ENCODE assay signal across 14 cellular contexts in the genomic region with DNA sequence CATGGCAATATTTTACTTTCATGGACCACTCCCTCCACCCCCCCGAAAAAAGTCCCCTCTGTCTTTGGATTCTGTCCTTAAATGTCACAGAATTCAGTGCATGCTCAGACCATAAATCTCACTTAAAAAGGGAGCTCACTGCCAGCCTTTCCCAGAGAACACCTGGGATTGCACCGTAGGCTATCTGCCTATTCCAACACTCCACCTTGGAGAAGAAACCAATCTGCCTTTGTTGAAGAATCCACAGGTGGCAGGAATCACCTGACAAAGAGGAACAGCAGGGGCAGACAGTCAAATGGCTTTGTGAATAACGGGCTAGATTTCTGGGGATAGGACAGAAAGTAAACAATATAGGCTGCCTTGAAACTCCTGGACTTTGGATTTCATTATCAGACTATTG.
DNase-seq lines count a peak whose midpoint lies in the region; ATAC-seq lines count a peak whose summit lies in the region.
"Had no signal": no experiment of that assay in that cellular context is flagged by ENCODE, and none has a peak within 500 bp of the region (broad histone marks: within the 10 kb centered on the region; RNA-seq: fewer than 3 reads in every experiment).

No MANE protein-coding gene starts in this region.

- H3K4me3 ChIP-seq in right cardiac atrium (ENCODE audit: low read length): no peak overlapping the region
- H3K4me3 ChIP-seq: BLaER1 treated with 17β-estradiol and CSF1 and Interleukin-3, amounts not matched to agents 10 nM and 100 nM; Peyer's patch had no signal

- no peaks in the 10 kb centered on the region for H3K27me3 ChIP-seq in right cardiac atrium (ENCODE audit: control insufficient read depth, insufficient read depth)
- H3K27me3 ChIP-seq: BLaER1 treated with 17β-estradiol and CSF1 and Interleukin-3, amounts not matched to agents 10 nM and 100 nM; Peyer's patch had no signal

- no peak for ATAC-seq in right cardiac atrium
- ATAC-seq in HG02642 (IDR thresholded peaks at IDR 0.05; ENCODE audit: poor library complexity, unreplicated experiment): no peak

- no peaks in the 10 kb centered on the region for H3K9me3 ChIP-seq in right cardiac atrium (ENCODE audit: control insufficient read depth, low read length)
- H3K9me3 ChIP-seq: BLaER1 treated with 17β-estradiol and CSF1 and Interleukin-3, amounts not matched to agents 10 nM and 100 nM; Peyer's patch had no signal

- H3K27ac ChIP-seq in right cardiac atrium (ENCODE audit: low read length): no peak overlapping the region
- H3K27ac ChIP-seq: BLaER1 treated with 17β-estradiol and CSF1 and Interleukin-3, amounts not matched to agents 10 nM and 100 nM; Peyer's patch had no signal

- intact Hi-C loops in right cardiac atrium (cut with DNase I): no loop called here

- DNase-seq in NCI-H146 (lab: John Stamatoyannopoulos, UW): peak; percentile 37
- DNase-seq in NCI-H146 treated with DMSO at 0.1 percent for 48 hours (lab: John Stamatoyannopoulos, UW; ENCODE audit: unreplicated experiment): no peak
- DNase-seq in NCI-H1417 treated with DMSO at 0.1 percent for 48 hours (lab: John Stamatoyannopoulos, UW): peak; percentile 66
- DNase-seq in NCI-H774 (lab: John Stamatoyannopoulos, UW): peak; percentile 67
- DNase-seq in iPS-NIHi7 (ENCODE audit: extremely low spot score): peak; percentile 35
- DNase-seq in right cardiac atrium: no peak
- no peak for DNase-seq in activated CD4-positive, alpha-beta T cell treated with anti-CD3 and anti-CD28 coated beads for 4 hours
- DNase-seq: KG1, NCI-H1105, NCI-H524 treated with DMSO at 0.1 percent for 48 hours, Peyer's patch, Right ventricle myocardium superior had no signal

- no peaks in the 10 kb centered on the region for H3K4me1 ChIP-seq in right cardiac atrium (ENCODE audit: control insufficient read depth, insufficient read depth, low read length)
- H3K4me1 ChIP-seq: BLaER1 treated with 17β-estradiol and CSF1 and Interleukin-3, amounts not matched to agents 10 nM and 100 nM; Peyer's patch had no signal

- WGBS in right cardiac atrium: 47% methylated on average over 3 of the region's 3 CpGs

Comparison
In these comparisons a context has a peak if more than half of its experiments do, and no peak if none do; other contexts are left out.
1. DNase-seq: peak in NCI-H146 (single experiment), NCI-H1417 treated with DMSO at 0.1 percent for 48 hours (single experiment), NCI-H774 (single experiment) and iPS-NIHi7 (single experiment); none in NCI-H146 treated with DMSO at 0.1 percent for 48 hours (single experiment), right cardiac atrium (0 of 3) and activated CD4-positive, alpha-beta T cell treated with anti-CD3 and anti-CD28 coated beads for 4 hours (0 of 2).